In the genomic region with DNA sequence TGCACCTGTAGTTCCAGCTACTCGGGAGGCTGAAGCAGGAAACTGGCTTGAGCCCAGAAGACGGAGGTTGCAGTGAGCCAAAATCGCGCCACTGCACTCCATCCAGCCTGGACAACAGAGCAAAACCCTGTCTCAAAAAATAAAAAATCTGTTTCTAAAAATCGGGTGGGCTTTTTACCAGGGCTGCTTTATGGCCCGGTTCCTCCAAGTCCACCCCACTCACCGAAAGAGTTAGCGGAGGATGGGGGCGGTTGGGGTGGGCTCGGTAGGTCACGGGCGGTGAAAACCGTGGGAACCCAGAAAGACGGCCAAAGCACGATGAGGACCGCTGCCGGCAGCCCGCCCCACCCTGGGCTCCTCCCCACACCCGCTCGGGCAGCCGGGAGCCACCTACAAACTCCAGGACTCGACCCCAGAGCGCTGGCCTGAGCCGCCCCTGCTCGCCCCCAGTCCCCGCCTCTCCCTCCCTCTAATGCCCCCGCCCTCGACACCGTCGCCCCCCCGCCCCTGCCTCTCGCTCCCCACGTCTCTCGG, we compare ENCODE assay signal across 2 cellular contexts.
TF ChIP-seq lines count a peak whose summit lies in the region.

No MANE protein-coding gene starts in this region.

TF ChIP-seq in IMR-90, 13 proteins besides CTCF, POLR2A, EP300 and RAD21:
- TF ChIP-seq CHD1 (IDR thresholded peaks at IDR 0.05; ENCODE audit: low read depth, low read length) (no peak), NFE2L2 (IDR thresholded peaks at IDR 0.05; ENCODE audit: low read depth, low read length) (no peak), RCOR1 (IDR thresholded peaks at IDR 0.05; ENCODE audit: insufficient replicate concordance, low read length) (no peak), MXI1 (IDR thresholded peaks at IDR 0.05; ENCODE audit: borderline replicate concordance, low read depth, low read length) (no peak), BHLHE40 (IDR thresholded peaks at IDR 0.05; ENCODE audit: low read depth, low read length) (no peak), RFX5 (IDR thresholded peaks at IDR 0.05; ENCODE audit: low read depth, low read length) (no peak), SMC3 (IDR thresholded peaks at IDR 0.05; ENCODE audit: low read depth, low read length) (no peak), MAFK (IDR thresholded peaks at IDR 0.05; ENCODE audit: low read depth, low read length) (no peak), CEBPB (IDR thresholded peaks at IDR 0.05; ENCODE audit: low read depth, low read length) (no peak), FOS (IDR thresholded peaks at IDR 0.05; ENCODE audit: low read depth, low read length) (no peak), MAZ (IDR thresholded peaks at IDR 0.05; ENCODE audit: borderline replicate concordance, low read depth, low read length) (no peak), ELK1 (IDR thresholded peaks at IDR 0.05; ENCODE audit: borderline replicate concordance, low read depth, low read length) (no peak)
- TF ChIP-seq, protein P1, sequence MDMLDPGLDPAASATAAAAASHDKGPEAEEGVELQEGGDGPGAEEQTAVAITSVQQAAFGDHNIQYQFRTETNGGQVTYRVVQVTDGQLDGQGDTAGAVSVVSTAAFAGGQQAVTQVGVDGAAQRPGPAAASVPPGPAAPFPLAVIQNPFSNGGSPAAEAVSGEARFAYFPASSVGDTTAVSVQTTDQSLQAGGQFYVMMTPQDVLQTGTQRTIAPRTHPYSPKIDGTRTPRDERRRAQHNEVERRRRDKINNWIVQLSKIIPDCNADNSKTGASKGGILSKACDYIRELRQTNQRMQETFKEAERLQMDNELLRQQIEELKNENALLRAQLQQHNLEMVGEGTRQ (IDR thresholded peaks at IDR 0.05; ENCODE audit: low read depth, low read length) = no peak
TF ChIP-seq in IMR-90: peak in this region for 0.

TF ChIP-seq in SK-N-SH, 30 proteins besides CTCF, POLR2A, EP300 and RAD21 (continued from another document):
- TF ChIP-seq TAF1 (IDR thresholded peaks at IDR 0.05; ENCODE audit: borderline replicate concordance, low read depth, low read length) (0 out of 2 replicates have a peak, but pooled peaks have one; percentile 10), FOXJ3 (CRISPR knock-in tag; IDR thresholded peaks at IDR 0.05) (no peak)
